In genomic region chr2:240217431-240218301, GRCh38 we compare ENCODE assay signal across 12 cellular contexts.
A peak's percentile ranks its signal among the peaks of the same experiment; 100 is the strongest.
DNase-seq lines count a peak whose midpoint lies in the region; ATAC-seq lines count a peak whose summit lies in the region.
"Had no signal": no experiment of that assay in that cellular context is flagged by ENCODE, and none has a peak within 500 bp of the region (broad histone marks: within the 10 kb centered on the region; RNA-seq: fewer than 3 reads in every experiment).

No MANE protein-coding gene starts in this region.

- no peaks in the 10 kb centered on the region; the same call in 1 of the 2 replicates for H3K9me3 ChIP-seq in SJCRH30 (replicated peaks)
- H3K9me3 ChIP-seq: upper lobe of right lung had no signal

- H3K4me3 ChIP-seq in SJCRH30 = no peak overlapping the region
- H3K4me3 ChIP-seq: lung, PC-9, upper lobe of right lung had no signal

- no peak overlapping the region for H3K4me3 Mint-ChIP-seq in stimulated activated effector memory CD8-positive, alpha-beta T cell treated with anti-CD3 and anti-CD28 coated beads, Interleukin-12 subunit alpha, Interleukin-12 subunit beta, amount 100 ng/mL, for 72 hours

- peak; percentile 61 for DNase-seq in activated effector memory CD4-positive, alpha-beta T cell treated with anti-CD3 and anti-CD28 coated beads, Interleukin-2, amount 50 U/mL, for 16 hours
- DNase-seq in activated effector memory CD4-positive, alpha-beta T cell treated with Interleukin-2 at 50 U/mL for 16 hours = no peak
- DNase-seq in NCI-H526 (lab: John Stamatoyannopoulos, UW) (peak; percentile 67 to 84), ecto neural progenitor cell (ENCODE audit: low spot score) (peak; percentile 37), NCI-H1436 (lab: John Stamatoyannopoulos, UW) (no peak), SJCRH30 (no peak)
- no peak for DNase-seq in stimulated activated effector memory CD8-positive, alpha-beta T cell treated with anti-CD3 and anti-CD28 coated beads, Interleukin-12 subunit alpha, Interleukin-12 subunit beta, amount 100 ng/mL, for 72 hours (ENCODE audit: low spot score in 2 of 2)
- no peak for DNase-seq in stimulated activated naive CD4-positive, alpha-beta T cell (lab: John Stamatoyannopoulos, UW)
- DNase-seq: hypothalamus, PC-9, upper lobe of right lung had no signal

- H3K4me1 ChIP-seq in SJCRH30 = peaks cover 13% of the 10 kb centered on the region
- H3K4me1 ChIP-seq: upper lobe of right lung had no signal

- no peaks in the 10 kb centered on the region for H3K36me3 Mint-ChIP-seq in stimulated activated effector memory CD8-positive, alpha-beta T cell treated with anti-CD3 and anti-CD28 coated beads, Interleukin-12 subunit alpha, Interleukin-12 subunit beta, amount 100 ng/mL, for 72 hours

- no peaks in the 10 kb centered on the region for H3K27me3 ChIP-seq in SJCRH30

- H3K9me3 Mint-ChIP-seq in stimulated activated effector memory CD8-positive, alpha-beta T cell treated with anti-CD3 and anti-CD28 coated beads, Interleukin-12 subunit alpha, Interleukin-12 subunit beta, amount 100 ng/mL, for 72 hours = no peaks in the 10 kb centered on the region

- peak; percentile 11 for ATAC-seq in stimulated activated effector memory CD8-positive, alpha-beta T cell treated with anti-CD3 and anti-CD28 coated beads, Interleukin-12 subunit alpha, Interleukin-12 subunit beta, amount 100 ng/mL, for 72 hours
- ATAC-seq: upper lobe of right lung had no signal

- H3K4me1 Mint-ChIP-seq in stimulated activated effector memory CD8-positive, alpha-beta T cell treated with anti-CD3 and anti-CD28 coated beads, Interleukin-12 subunit alpha, Interleukin-12 subunit beta, amount 100 ng/mL, for 72 hours = no peaks in the 10 kb centered on the region

- H3K27ac ChIP-seq in SJCRH30 = no peak overlapping the region
- H3K27ac ChIP-seq: PC-9, upper lobe of right lung had no signal

- no peak overlapping the region for H3K27ac Mint-ChIP-seq in stimulated activated effector memory CD8-positive, alpha-beta T cell treated with anti-CD3 and anti-CD28 coated beads, Interleukin-12 subunit alpha, Interleukin-12 subunit beta, amount 100 ng/mL, for 72 hours

- H3K36me3 ChIP-seq in SJCRH30 = no peaks in the 10 kb centered on the region
- H3K36me3 ChIP-seq: upper lobe of right lung had no signal

Comparison
In these comparisons a context has a peak if more than half of its experiments do, and no peak if none do; other contexts are left out.
1. DNase-seq: peak in activated effector memory CD4-positive, alpha-beta T cell treated with anti-CD3 and anti-CD28 coated beads, Interleukin-2, amount 50 U/mL, for 16 hours (single experiment), NCI-H526 (2 of 2) and ecto neural progenitor cell (single experiment); none in activated effector memory CD4-positive, alpha-beta T cell treated with Interleukin-2 at 50 U/mL for 16 hours (single experiment), stimulated activated effector memory CD8-positive, alpha-beta T cell treated with anti-CD3 and anti-CD28 coated beads, Interleukin-12 subunit alpha, Interleukin-12 subunit beta, amount 100 ng/mL, for 72 hours (0 of 2), stimulated activated naive CD4-positive, alpha-beta T cell (0 of 6), NCI-H1436 (single experiment) and SJCRH30 (0 of 2).